ENCODE assay signal across 2 cellular contexts in genomic region chr12:23127701-23128100, GRCh38.
TF ChIP-seq lines count a peak whose summit lies in the region.

No MANE protein-coding gene starts in this region.

TF ChIP-seq in GM23338, 12 proteins besides CTCF, POLR2A, EP300 and RAD21 (continued from another document):
- TF ChIP-seq ETS1 (IDR thresholded peaks at IDR 0.05), result no peak
- TF ChIP-seq CREB1 (CRISPR knock-in tag; IDR thresholded peaks at IDR 0.05; ENCODE audit: low read depth), result no peak
- no peak for TF ChIP-seq ZNF331 (CRISPR knock-in tag; IDR thresholded peaks at IDR 0.05; ENCODE audit: low read depth)
- TF ChIP-seq NANOG (IDR thresholded peaks at IDR 0.05; ENCODE audit: borderline replicate concordance), result no peak
- TF ChIP-seq, protein P1, sequence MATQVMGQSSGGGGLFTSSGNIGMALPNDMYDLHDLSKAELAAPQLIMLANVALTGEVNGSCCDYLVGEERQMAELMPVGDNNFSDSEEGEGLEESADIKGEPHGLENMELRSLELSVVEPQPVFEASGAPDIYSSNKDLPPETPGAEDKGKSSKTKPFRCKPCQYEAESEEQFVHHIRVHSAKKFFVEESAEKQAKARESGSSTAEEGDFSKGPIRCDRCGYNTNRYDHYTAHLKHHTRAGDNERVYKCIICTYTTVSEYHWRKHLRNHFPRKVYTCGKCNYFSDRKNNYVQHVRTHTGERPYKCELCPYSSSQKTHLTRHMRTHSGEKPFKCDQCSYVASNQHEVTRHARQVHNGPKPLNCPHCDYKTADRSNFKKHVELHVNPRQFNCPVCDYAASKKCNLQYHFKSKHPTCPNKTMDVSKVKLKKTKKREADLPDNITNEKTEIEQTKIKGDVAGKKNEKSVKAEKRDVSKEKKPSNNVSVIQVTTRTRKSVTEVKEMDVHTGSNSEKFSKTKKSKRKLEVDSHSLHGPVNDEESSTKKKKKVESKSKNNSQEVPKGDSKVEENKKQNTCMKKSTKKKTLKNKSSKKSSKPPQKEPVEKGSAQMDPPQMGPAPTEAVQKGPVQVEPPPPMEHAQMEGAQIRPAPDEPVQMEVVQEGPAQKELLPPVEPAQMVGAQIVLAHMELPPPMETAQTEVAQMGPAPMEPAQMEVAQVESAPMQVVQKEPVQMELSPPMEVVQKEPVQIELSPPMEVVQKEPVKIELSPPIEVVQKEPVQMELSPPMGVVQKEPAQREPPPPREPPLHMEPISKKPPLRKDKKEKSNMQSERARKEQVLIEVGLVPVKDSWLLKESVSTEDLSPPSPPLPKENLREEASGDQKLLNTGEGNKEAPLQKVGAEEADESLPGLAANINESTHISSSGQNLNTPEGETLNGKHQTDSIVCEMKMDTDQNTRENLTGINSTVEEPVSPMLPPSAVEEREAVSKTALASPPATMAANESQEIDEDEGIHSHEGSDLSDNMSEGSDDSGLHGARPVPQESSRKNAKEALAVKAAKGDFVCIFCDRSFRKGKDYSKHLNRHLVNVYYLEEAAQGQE (IDR thresholded peaks at IDR 0.05; ENCODE audit: unreplicated experiment), result no peak

TF ChIP-seq in K562, 482 proteins besides CTCF, POLR2A, EP300 and RAD21 (continued from another document):
- peak; percentile 76 for TF ChIP-seq CEBPG (CRISPR knock-in tag; IDR thresholded peaks at IDR 0.05)
- peak in 1 of 2 experiments; percentile 78; a peak in 2 of 4 replicates for TF ChIP-seq CEBPG (tag; conservative IDR thresholded peaks at IDR 0.05 in 1 of 2, IDR thresholded peaks at IDR 0.05 in 1 of 2)
- no peak for TF ChIP-seq ZBTB7A (IDR thresholded peaks at IDR 0.05; ENCODE audit: borderline replicate concordance, control insufficient read depth, low read depth, low read length)
- TF ChIP-seq, protein P2, sequence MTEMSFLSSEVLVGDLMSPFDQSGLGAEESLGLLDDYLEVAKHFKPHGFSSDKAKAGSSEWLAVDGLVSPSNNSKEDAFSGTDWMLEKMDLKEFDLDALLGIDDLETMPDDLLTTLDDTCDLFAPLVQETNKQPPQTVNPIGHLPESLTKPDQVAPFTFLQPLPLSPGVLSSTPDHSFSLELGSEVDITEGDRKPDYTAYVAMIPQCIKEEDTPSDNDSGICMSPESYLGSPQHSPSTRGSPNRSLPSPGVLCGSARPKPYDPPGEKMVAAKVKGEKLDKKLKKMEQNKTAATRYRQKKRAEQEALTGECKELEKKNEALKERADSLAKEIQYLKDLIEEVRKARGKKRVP (CRISPR knock-in tag; IDR thresholded peaks at IDR 0.05), result peak; percentile 67
- peak; percentile 65; the same call in 1 of the 2 replicates for TF ChIP-seq FOXJ2 (tag; IDR thresholded peaks at IDR 0.05)
- TF ChIP-seq TRIM24 (IDR thresholded peaks at IDR 0.05), result peak in 1 of 2 experiments; percentile 59; a peak in 1 of 4 replicates
- no peak for TF ChIP-seq THRAP3 (IDR thresholded peaks at IDR 0.05; ENCODE audit: borderline replicate concordance)
- peak; percentile 11; the same call in 1 of the 2 replicates for TF ChIP-seq MGA (IDR thresholded peaks at IDR 0.05)
- 0 out of 2 replicates have a peak, but pooled peaks have one; percentile 36 for TF ChIP-seq ATF7 (IDR thresholded peaks at IDR 0.05)
- peak; percentile 36 for TF ChIP-seq POLR2H (tag; IDR thresholded peaks at IDR 0.05; ENCODE audit: low read depth)
- peak; percentile 67 for TF ChIP-seq L3MBTL2 (IDR thresholded peaks at IDR 0.05)
